Comparison of ENCODE assay signal across 1 cellular context in the genomic region with DNA sequence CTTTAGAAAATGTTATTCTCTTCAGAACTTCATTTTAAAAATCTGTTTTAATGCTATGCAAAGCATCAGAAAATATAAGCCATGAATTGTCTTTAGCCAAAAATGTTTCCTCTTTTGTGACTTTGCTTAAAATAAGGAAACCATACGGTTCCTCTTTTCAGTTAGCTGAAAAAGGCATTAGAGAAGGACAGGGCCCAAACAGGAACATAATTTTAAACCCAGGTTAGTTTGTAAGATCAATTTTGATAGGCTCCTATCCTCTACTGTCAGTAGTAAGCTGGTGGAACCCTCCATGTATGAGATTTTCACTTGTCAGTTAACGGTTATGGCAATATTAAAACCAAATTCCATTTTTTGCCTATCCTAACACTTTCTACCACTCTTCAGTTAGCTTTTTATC.
TF ChIP-seq lines count a peak whose summit lies in the region.

No MANE protein-coding gene starts in this region.

TF ChIP-seq in K562, 482 proteins besides CTCF, POLR2A, EP300 and RAD21:
- TF ChIP-seq FUS (optimal IDR thresholded peaks at IDR 0.05; ENCODE audit: low read depth, low read length) (no peak), FOXM1 (IDR thresholded peaks at IDR 0.05; ENCODE audit: low read depth) (peak; percentile 59; the same call in 1 of the 2 replicates), FOXM1 (CRISPR knock-in tag; IDR thresholded peaks at IDR 0.05; ENCODE audit: low read depth) (no peak), SPI1 (IDR thresholded peaks at IDR 0.05; ENCODE audit: borderline replicate concordance, low read depth, low read length) (peak; percentile 89)
